In the genomic region with DNA sequence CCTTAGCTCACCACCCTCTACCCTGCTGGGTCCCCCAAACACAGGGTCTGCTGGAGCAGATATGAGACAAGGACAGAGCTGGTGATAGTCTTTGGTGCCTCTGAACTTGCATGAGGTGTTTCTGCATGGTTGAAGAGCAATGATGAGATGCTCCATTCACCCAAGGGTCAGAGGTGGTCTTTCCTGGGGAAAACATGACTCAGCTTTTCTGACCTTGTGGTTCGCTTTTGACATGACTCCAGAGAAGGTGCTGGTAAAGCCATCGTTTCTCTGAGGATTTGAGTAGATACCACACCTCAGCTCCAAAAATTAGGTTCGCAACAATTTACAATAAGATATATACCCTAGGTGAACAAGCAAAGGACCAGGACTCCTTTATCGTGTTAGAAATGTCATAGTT, we compare ENCODE assay signal across 29 cellular contexts.
"Had no signal": no experiment of that assay in that cellular context is flagged by ENCODE, and none has a peak within 500 bp of the region (broad histone marks: within the 10 kb centered on the region; RNA-seq: fewer than 3 reads in every experiment).

No MANE protein-coding gene starts in this region.

- H3K27me3 ChIP-seq: ascending aorta had no signal

- H3K36me3 ChIP-seq: ascending aorta had no signal

- FAIRE-seq: TTC549 had no signal

- H3K4me1 ChIP-seq: ascending aorta had no signal

- ATAC-seq: activated CD8-positive, alpha-beta T cell treated with anti-CD3 and anti-CD28 coated beads for 36 hours; activated naive CD8-positive, alpha-beta T cell treated with anti-CD3 and anti-CD28 coated beads, Interleukin-2, amount 50 U/mL, for 24 hours; activated T-cell treated with anti-CD3 and anti-CD28 coated beads, Interleukin-2, amount 50 U/mL, for 4 hours; activated T-cell treated with anti-CD3 and anti-CD28 coated beads, Interleukin-2, amount 50 U/mL, for 72 hours; activated T-helper 17 cell treated with anti-CD3 and anti-CD28 coated beads, Interleukin-2, amount 50 U/mL, for 72 hours had no signal

- H3K9me3 ChIP-seq: ascending aorta had no signal

- H3K27ac ChIP-seq: ascending aorta, VCaP had no signal

- H3K4me3 ChIP-seq: ascending aorta had no signal

- DNase-seq: activated B cell treated with CpG ODN at 0.5 μM for 24 hours; activated CD4-positive, alpha-beta memory T cell treated with anti-CD3 and anti-CD28 coated beads for 36 hours; activated CD4-positive, alpha-beta T cell treated with anti-CD3 and anti-CD28 coated beads for 4 hours; activated CD4-positive, alpha-beta T cell treated with anti-CD3 and anti-CD28 coated beads, Interleukin-2, amount 10 ng/mL, durations not matched to agents 24 days and 14 days; activated CD4-positive, alpha-beta T cell treated with anti-CD3 and anti-CD28 coated beads, Interleukin-2, amount 50 U/mL, for 1 hour; activated CD4-positive, alpha-beta T cell treated with anti-CD3 and anti-CD28 coated beads, Interleukin-2, amount 50 U/mL, for 4 hours; activated CD4-positive, CD25-positive, alpha-beta regulatory T cell treated with anti-CD3 and anti-CD28 coated beads, Interleukin-2, amount 50 U/mL, for 72 hours; activated CD8-positive, alpha-beta memory T cell treated with anti-CD3 and anti-CD28 coated beads, Interleukin-2, amount 50 U/mL, for 4 hours; activated CD8-positive, alpha-beta T cell treated with anti-CD3 and anti-CD28 coated beads for 36 hours; activated effector memory CD4-positive, alpha-beta T cell treated with anti-CD3 and anti-CD28 coated beads, Interleukin-2, amount 50 U/mL, for 16 hours; activated gamma-delta T cell treated with Interleukin-2 at 50 U/mL for 16 hours; activated naive CD4-positive, alpha-beta T cell; activated naive CD4-positive, alpha-beta T cell treated with anti-CD3 and anti-CD28 coated beads for 36 hours; activated naive CD4-positive, alpha-beta T cell treated with anti-CD3 and anti-CD28 coated beads, Interleukin-2, amount 50 U/mL, for 16 hours; activated naive CD8-positive, alpha-beta T cell treated with anti-CD3 and anti-CD28 coated beads, Interleukin-2, amount 10 ng/mL, durations not matched to agents 7 days and 5 days; activated naive CD8-positive, alpha-beta T cell treated with anti-CD3 and anti-CD28 coated beads, Interleukin-2, amount 50 U/mL, for 24 hours; activated T-cell treated with anti-CD3 and anti-CD28 coated beads for 4 hours; activated T-cell treated with anti-CD3 and anti-CD28 coated beads, Interleukin-2, amount 50 U/mL, for 1 hour; activated T-cell treated with anti-CD3 and anti-CD28 coated beads, Interleukin-2, amount 50 U/mL, for 4 hours; activated T-cell treated with anti-CD3 and anti-CD28 coated beads, Interleukin-2, amount 50 U/mL, for 72 hours; amygdala; anterior cingulate cortex; central memory CD4-positive, alpha-beta T cell; T-helper 2 cell; T-helper 9 cell had no signal
